Comparison of ENCODE assay signal across 8 cellular contexts in the genomic region with DNA sequence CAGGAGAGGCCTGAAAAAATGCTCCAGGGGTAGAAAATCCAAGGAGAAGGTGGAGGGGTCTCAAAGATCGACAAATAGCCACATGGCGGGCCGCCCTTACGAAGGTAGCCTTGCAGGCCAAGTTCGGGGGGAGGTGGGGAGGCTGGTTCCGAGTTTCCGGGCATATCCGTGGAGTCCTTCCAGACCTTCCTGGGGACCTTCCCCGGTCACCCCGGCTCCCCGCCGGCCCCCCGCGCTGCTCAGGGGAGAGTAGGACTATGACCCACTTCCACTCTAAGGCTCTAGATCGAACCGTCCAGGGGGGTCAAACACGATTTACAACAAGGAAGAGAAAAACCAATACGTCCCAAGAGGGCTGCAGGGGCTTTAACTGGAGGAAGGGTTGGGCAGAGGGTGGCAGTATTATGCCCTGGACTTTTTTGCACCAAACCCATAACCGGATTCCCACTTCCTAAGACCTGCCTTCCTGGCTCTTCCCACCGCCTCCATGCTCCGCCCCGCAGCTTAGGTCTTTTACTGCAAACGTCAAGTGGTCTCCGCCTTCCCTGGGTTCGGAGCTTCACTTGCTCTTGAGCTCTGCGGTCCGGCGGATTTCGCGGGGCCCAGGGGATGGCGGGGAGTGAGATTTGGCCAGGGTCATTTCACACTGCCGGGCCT. TPM values are rescaled to one million over a fixed set of nuclear protein-coding genes. Genes with fewer than 3 reads are reported as not detected.
DNase-seq lines count a peak whose midpoint lies in the region; ATAC-seq and TF ChIP-seq lines count a peak whose summit lies in the region.

No MANE protein-coding gene starts in this region.

- H3K9me3 ChIP-seq in AG04450 (ENCODE audit: control insufficient read depth, insufficient read depth, low read length): peaks cover 2% of the 10 kb centered on the region; the same call in 1 of the 2 replicates

- CTCF ChIA-PET in AG04450 (lab: Charles Lee): interaction anchor here (0.5 to 3.1 kb wide), 3 partner anchors 206 to 312 kb away, joined by 3 to 15 read pairs (median 5); no protein-coding TSS in a partner anchor

- POLR2A ChIA-PET in AG04450 (lab: Yijun Ruan, JAX): no interaction called here

- peaks cover 12% of the 10 kb centered on the region for H3K27me3 ChIP-seq in AG04450 (ENCODE audit: control insufficient read depth, insufficient read depth, low read length)

- H3K27ac ChIP-seq in AG04450 (ENCODE audit: low read depth, low read length): no peak overlapping the region

- ATAC-seq in GM19351 (IDR thresholded peaks at IDR 0.05; ENCODE audit: unreplicated experiment): peak; percentile 8
- ATAC-seq in GM18861 (IDR thresholded peaks at IDR 0.05; ENCODE audit: unreplicated experiment): no peak
- no peak for ATAC-seq in GM18870 (IDR thresholded peaks at IDR 0.05; ENCODE audit: unreplicated experiment)

- TF ChIP-seq CTCF in AG04450 (IDR thresholded peaks at IDR 0.05; ENCODE audit: low read depth, low read length): no peak

- DNase-seq in AG04450 (ENCODE audit: low read depth, low spot score) (no peak), NCI-H2029 treated with DMSO at 0.1 percent for 48 hours (lab: John Stamatoyannopoulos, UW) (peak; percentile 75), amniotic stem cell (lab: John Stamatoyannopoulos, UW) (peak; percentile 13), hepatic stellate cell (ENCODE audit: low spot score) (peak; percentile 60), renal cortical epithelial cell (ENCODE audit: low read depth) (peak; percentile 73)

- peak overlapping the region; percentile 68 for H3K4me3 ChIP-seq in AG04450 (ENCODE audit: low read depth, low read length)

RNA-seq across cellular contexts. Expression of gene LYPD6, which starts 0.8 kb away (rescaled TPM):
- 1.1 and 1.3 TPM in 2 replicates for polyA plus RNA-seq in AG04450 (2011; rRNA removed)
- polyA minus RNA-seq in AG04450 (2011; rRNA and poly(A)+ RNA removed): 1.5 and 1.7 TPM in 2 replicates
- 1.6 and 5.6 TPM in 2 replicates for total RNA-seq in renal cortical epithelial cell
